ENCODE assay signal across 13 cellular contexts in the genomic region with DNA sequence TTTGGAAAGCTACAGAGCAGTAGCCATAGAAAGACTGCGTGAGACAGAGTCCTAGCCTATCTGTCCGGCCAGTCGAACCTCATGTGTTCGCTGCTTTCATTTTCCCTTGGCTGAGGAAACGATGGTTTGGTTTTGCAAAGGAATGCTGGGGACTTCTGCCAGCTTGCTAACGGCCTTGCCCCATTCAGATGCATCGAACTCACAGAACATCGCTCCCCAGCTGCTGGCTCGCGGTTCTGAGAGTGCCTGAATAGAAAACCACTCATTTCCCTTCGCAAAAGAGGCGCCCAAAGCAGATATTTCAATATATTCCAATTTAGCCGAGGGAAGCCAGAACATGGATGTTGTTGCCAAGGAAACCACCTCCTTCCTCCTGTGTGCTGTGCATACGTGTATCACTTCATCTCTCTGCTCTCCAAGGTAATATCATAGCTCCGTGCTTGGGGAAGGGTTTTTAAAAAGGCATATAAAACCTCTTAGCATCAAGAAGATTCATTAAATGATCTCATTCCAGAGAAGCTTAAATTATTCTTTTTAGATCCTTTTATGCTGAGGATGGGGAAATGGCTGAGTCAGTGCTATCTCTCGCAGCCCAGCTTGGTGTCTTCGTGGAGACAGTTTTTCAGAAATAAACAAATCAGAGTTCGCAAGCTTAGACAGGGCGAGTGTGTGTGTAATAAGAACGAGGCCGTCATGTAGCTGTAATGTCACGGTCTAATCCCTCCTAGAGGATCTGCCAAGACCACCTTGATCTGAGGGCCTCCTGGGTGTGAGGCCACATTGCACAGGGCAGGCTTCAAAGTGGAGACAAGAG.
DNase-seq lines count a peak whose midpoint lies in the region; TF ChIP-seq lines count a peak whose summit lies in the region.
"Had no signal": no experiment of that assay in that cellular context is flagged by ENCODE, and none has a peak within 500 bp of the region (broad histone marks: within the 10 kb centered on the region; RNA-seq: fewer than 3 reads in every experiment).

No MANE protein-coding gene starts in this region.

- H3F3A ChIP-seq in smooth muscle cell (ENCODE audit: low read depth) = no peaks in the 10 kb centered on the region

- no peak overlapping the region for H3K4me2 ChIP-seq in smooth muscle cell

- TF ChIP-seq CTCF in smooth muscle cell (IDR thresholded peaks at IDR 0.05; ENCODE audit: borderline replicate concordance, insufficient read depth, poor library complexity, severe bottlenecking) = no peak

- H3K4me1 ChIP-seq in SJSA1 (replicated peaks) (peaks cover 21% of the 10 kb centered on the region), smooth muscle cell (ENCODE audit: low read depth) (peaks cover 4% of the 10 kb centered on the region)

- no peak overlapping the region for H3K9ac ChIP-seq in smooth muscle cell (ENCODE audit: low read depth)

- no peaks in the 10 kb centered on the region for H3K36me3 ChIP-seq in SJSA1
- no peaks in the 10 kb centered on the region for H3K36me3 ChIP-seq in smooth muscle cell (ENCODE audit: low read depth)
- H3K36me3 ChIP-seq: SJCRH30 had no signal

- H3K9me3 ChIP-seq in SJSA1 (replicated peaks) (no peaks in the 10 kb centered on the region), smooth muscle cell (replicated peaks; ENCODE audit: low read depth) (no peaks in the 10 kb centered on the region)
- H3K9me3 ChIP-seq: SJCRH30 had no signal

- H3K4me3 ChIP-seq in SJSA1 (no peak overlapping the region), smooth muscle cell (no peak overlapping the region)
- H3K4me3 ChIP-seq: SJCRH30 had no signal

- H3K79me2 ChIP-seq in smooth muscle cell (ENCODE audit: low read depth) = no peaks in the 10 kb centered on the region

- H3K27ac ChIP-seq in SJSA1 (peak overlapping the region; percentile 27), smooth muscle cell (ENCODE audit: low read depth) (no peak overlapping the region)
- H3K27ac ChIP-seq: SJCRH30 had no signal

- H4K20me1 ChIP-seq in smooth muscle cell (ENCODE audit: low read depth) = no peaks in the 10 kb centered on the region

- H3K27me3 ChIP-seq in SJSA1 (replicated peaks) (no peaks in the 10 kb centered on the region), smooth muscle cell (ENCODE audit: low read depth) (no peaks in the 10 kb centered on the region)
- H3K27me3 ChIP-seq: SJCRH30 had no signal

- H2AFZ ChIP-seq in smooth muscle cell (ENCODE audit: low read depth) = no peak overlapping the region

- WGBS in smooth muscle cell (ENCODE audit: low lambda C conversion rate) = 66% methylated on average over 22 of the region's 22 CpGs

- DNase-seq in AG20443 (ENCODE audit: low spot score) (peak; percentile 87), SJSA1 (ENCODE audit: low read depth in 1 of 2, low spot score in 2 of 2) (peak in 1 of 2 experiments; percentile 51), fibroblast of the conjunctiva (ENCODE audit: low read depth) (peak; percentile 60), putamen (ENCODE audit: low spot score) (peak; percentile 48), smooth muscle cell (lab: John Stamatoyannopoulos, UW; ENCODE audit: unreplicated experiment) (no peak), COLO829 (ENCODE audit: low spot score) (no peak), NCI-H226 (no peak), T1000 (lab: John Stamatoyannopoulos, UW) (no peak)
- DNase-seq: activated CD4-positive, alpha-beta memory T cell treated with anti-CD3 and anti-CD28 coated beads, Interleukin-2, amount 10 ng/mL, durations not matched to agents 7 days and 5 days; Calu3; cortex of kidney; NCI-H1694 had no signal

Comparison
In these comparisons a context has a peak if more than half of its experiments do, and no peak if none do; other contexts are left out.
1. DNase-seq: peak in AG20443 (single experiment), fibroblast of the conjunctiva (single experiment) and putamen (single experiment); none in smooth muscle cell (single experiment), COLO829 (single experiment), NCI-H226 (single experiment) and T1000 (single experiment).